Comparison of ENCODE assay signal across 16 cellular contexts in the genomic region with DNA sequence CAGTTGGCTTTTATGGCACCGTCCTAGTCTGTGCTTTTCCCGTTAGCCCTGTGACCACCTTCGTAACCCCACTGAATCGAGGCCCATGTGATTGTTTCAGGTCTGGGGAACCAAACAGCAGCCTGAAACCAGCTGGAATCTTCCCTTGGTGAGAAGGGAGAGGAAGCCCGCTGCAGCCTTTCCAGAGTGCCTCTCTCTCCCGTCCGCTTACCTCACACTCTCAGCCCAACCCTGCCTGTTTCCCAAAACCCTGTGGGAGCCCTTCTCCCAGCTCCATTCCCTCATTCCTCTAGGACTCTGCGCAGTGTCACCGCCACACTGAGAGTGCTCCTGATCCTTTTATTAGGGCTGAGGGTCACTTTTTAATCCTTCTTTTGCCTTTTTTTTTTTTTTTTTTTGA.
"Had no signal": no experiment of that assay in that cellular context is flagged by ENCODE, and none has a peak within 500 bp of the region (broad histone marks: within the 10 kb centered on the region; RNA-seq: fewer than 3 reads in every experiment).

No MANE protein-coding gene starts in this region.

- H3K36me3 ChIP-seq: brain microvascular endothelial cell, heart left ventricle, uterus had no signal

- ATAC-seq: activated naive CD4-positive, alpha-beta T cell treated with anti-CD3 and anti-CD28 coated beads, Interleukin-2, amount 50 U/mL, for 72 hours; heart left ventricle; mucosa of descending colon; naive thymus-derived CD8-positive, alpha-beta T cell; sciatic nerve; SK-N-SH treated with all-trans-retinoic acid at 6 μM for 48 hours had no signal

- H3K9me3 ChIP-seq: heart left ventricle, mucosa of descending colon, uterus had no signal

- H3K27me3 ChIP-seq: brain microvascular endothelial cell, uterus had no signal

- H3K27ac ChIP-seq: brain microvascular endothelial cell, heart left ventricle, uterus had no signal

- DNase-seq: activated CD4-positive, alpha-beta T cell treated with anti-CD3 and anti-CD28 coated beads, Interleukin-2, amount 10 ng/mL, durations not matched to agents 24 days and 14 days; amniotic stem cell; brain microvascular endothelial cell; foreskin melanocyte; heart left ventricle; mucosa of descending colon; naive thymus-derived CD8-positive, alpha-beta T cell; occipital lobe; stimulated activated CD4-positive, alpha-beta T cell treated with anti-CD3 and anti-CD28 coated beads, Interleukin-12 subunit alpha, Interleukin-12 subunit beta, amount 100 ng/mL, for 4 hours; stimulated activated naive CD4-positive, alpha-beta T cell treated with Interleukin-2 at 50 U/mL for 16 hours; uterus had no signal

- H3K36me3 Mint-ChIP-seq: activated naive CD4-positive, alpha-beta T cell treated with anti-CD3 and anti-CD28 coated beads, Interleukin-2, amount 50 U/mL, for 72 hours; naive thymus-derived CD8-positive, alpha-beta T cell had no signal

- H3K27ac Mint-ChIP-seq: activated CD4-positive, alpha-beta T cell treated with anti-CD3 and anti-CD28 coated beads, Interleukin-2, amount 10 ng/mL, durations not matched to agents 24 days and 14 days; activated naive CD4-positive, alpha-beta T cell treated with anti-CD3 and anti-CD28 coated beads, Interleukin-2, amount 50 U/mL, for 72 hours; T-helper 1 cell treated with Interleukin-12 subunit alpha and Interleukin-12 subunit beta and Interleukin-4 antibody, amounts not matched to agents 30 μg/mL and 1 μg/mL, for 36 hours had no signal

- H3K4me3 Mint-ChIP-seq: activated CD4-positive, alpha-beta T cell treated with anti-CD3 and anti-CD28 coated beads, Interleukin-2, amount 10 ng/mL, durations not matched to agents 24 days and 14 days; naive thymus-derived CD8-positive, alpha-beta T cell; T-helper 1 cell treated with Interleukin-12 subunit alpha and Interleukin-12 subunit beta and Interleukin-4 antibody, amounts not matched to agents 30 μg/mL and 1 μg/mL, for 36 hours had no signal

- H3K4me1 ChIP-seq: heart left ventricle, uterus had no signal

- H3K9me3 Mint-ChIP-seq: activated CD4-positive, alpha-beta T cell treated with anti-CD3 and anti-CD28 coated beads, Interleukin-2, amount 10 ng/mL, durations not matched to agents 24 days and 14 days; activated naive CD4-positive, alpha-beta T cell treated with anti-CD3 and anti-CD28 coated beads, Interleukin-2, amount 50 U/mL, for 72 hours; naive thymus-derived CD8-positive, alpha-beta T cell; T-helper 1 cell treated with Interleukin-12 subunit alpha and Interleukin-12 subunit beta and Interleukin-4 antibody, amounts not matched to agents 30 μg/mL and 1 μg/mL, for 36 hours had no signal

- H3K4me3 ChIP-seq: heart left ventricle, lung, mucosa of descending colon, uterus had no signal
